In the genomic region with DNA sequence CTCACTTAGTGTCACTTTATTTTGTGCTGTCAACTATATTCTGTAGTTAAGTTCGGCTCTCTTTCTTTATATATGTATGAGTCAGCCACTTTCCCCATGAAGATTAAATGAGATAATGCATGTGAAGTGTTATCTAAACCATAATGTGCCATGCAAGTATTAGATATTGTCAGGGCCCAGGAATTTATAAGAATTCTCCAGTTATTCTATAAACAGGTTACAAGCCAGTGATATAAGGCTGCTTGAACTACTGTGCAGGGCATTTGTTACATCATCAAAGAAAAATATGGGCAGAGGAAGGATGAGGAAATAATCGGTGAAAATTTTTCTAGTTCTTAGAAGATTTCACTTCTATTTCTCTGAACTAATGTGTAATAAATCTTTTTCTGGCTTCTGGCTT, we compare ENCODE assay signal across 16 cellular contexts.
"Had no signal": no experiment of that assay in that cellular context is flagged by ENCODE, and none has a peak within 500 bp of the region (broad histone marks: within the 10 kb centered on the region; RNA-seq: fewer than 3 reads in every experiment).

No MANE protein-coding gene starts in this region.

- DNase-seq: activated CD4-positive, alpha-beta T cell treated with anti-CD3 and anti-CD28 coated beads, Interleukin-2, amount 10 ng/mL, durations not matched to agents 24 days and 14 days; activated CD8-positive, alpha-beta T cell treated with anti-CD3 and anti-CD28 coated beads, Interleukin-2, amount 10 ng/mL, durations not matched to agents 7 days and 5 days; activated naive CD4-positive, alpha-beta T cell treated with anti-CD3 and anti-CD28 coated beads, Interleukin-2, amount 10 ng/mL, durations not matched to agents 7 days and 5 days; activated naive CD8-positive, alpha-beta T cell treated with anti-CD3 and anti-CD28 coated beads, Interleukin-2, amount 50 U/mL, for 24 hours; activated T-cell treated with anti-CD3 and anti-CD28 coated beads, Interleukin-2, amount 50 U/mL, for 24 hours; aorta; colonic mucosa; glutamatergic neuron; hypothalamus; kidney; left lung; mammary epithelial cell; midbrain; nephron progenitor cell; nucleus accumbens; upper lobe of right lung had no signal

- H3K9me3 ChIP-seq: colonic mucosa, left lung, upper lobe of right lung had no signal

- ATAC-seq: activated CD8-positive, alpha-beta T cell treated with anti-CD3 and anti-CD28 coated beads, Interleukin-2, amount 10 ng/mL, durations not matched to agents 7 days and 5 days; activated naive CD8-positive, alpha-beta T cell treated with anti-CD3 and anti-CD28 coated beads, Interleukin-2, amount 50 U/mL, for 24 hours; left lung; upper lobe of right lung had no signal

- H3K36me3 ChIP-seq: colonic mucosa, left lung, upper lobe of right lung had no signal

- H3K4me3 ChIP-seq: colonic mucosa, left lung, upper lobe of right lung had no signal

- H3K27ac ChIP-seq: colonic mucosa, left lung, upper lobe of right lung had no signal

- H3K27me3 ChIP-seq: colonic mucosa, left lung, upper lobe of right lung had no signal

- H3K4me1 ChIP-seq: colonic mucosa, left lung, upper lobe of right lung had no signal
